Comparison of ENCODE assay signal across 9 cellular contexts in genomic region chr16:1913327-1914083, GRCh38. TPM values are rescaled to one million over a fixed set of nuclear protein-coding genes. Genes with fewer than 3 reads are reported as not detected.
DNase-seq lines count a peak whose midpoint lies in the region; ATAC-seq and TF ChIP-seq lines count a peak whose summit lies in the region.
"Had no signal": no experiment of that assay in that cellular context is flagged by ENCODE, and none has a peak within 500 bp of the region (broad histone marks: within the 10 kb centered on the region; RNA-seq: fewer than 3 reads in every experiment).

No MANE protein-coding gene starts in this region.

- no peak overlapping the region for H4K91ac ChIP-seq in neuronal stem cell (ENCODE audit: low read depth, low read length, poor library complexity)

- peak overlapping the region; percentile 37 for H3K4me2 ChIP-seq in mammary epithelial cell (ENCODE audit: insufficient read depth, low read depth, low read length)
- no peak overlapping the region for H3K4me2 ChIP-seq in neuronal stem cell (ENCODE audit: insufficient read depth, low read length, poor library complexity, severe bottlenecking)

- H2AK5ac ChIP-seq in neuronal stem cell (ENCODE audit: low read depth, low read length), result peak overlapping the region; percentile 92

- H3K4me3 ChIP-seq in mammary epithelial cell (replicated peaks in 1 of 3; ENCODE audit: insufficient read depth in 1 of 3, low read depth in 2 of 3, low read length in 3 of 3) (no peak overlapping the region), neuronal stem cell (ENCODE audit: low read length in 2 of 2) (no peak overlapping the region)

- peaks cover 3% of the 10 kb centered on the region for H4K20me1 ChIP-seq in mammary epithelial cell (ENCODE audit: insufficient read depth, low read length)

- H3K36me3 ChIP-seq in mammary epithelial cell (ENCODE audit: insufficient read depth, low read length), result no peaks in the 10 kb centered on the region
- no peaks in the 10 kb centered on the region for H3K36me3 ChIP-seq in neuronal stem cell (replicated peaks in 1 of 2; ENCODE audit: control insufficient read depth in 2 of 2, insufficient read depth in 2 of 2, low read length in 2 of 2)

- peaks cover 13% of the 10 kb centered on the region for H3K4me1 ChIP-seq in mammary epithelial cell (ENCODE audit: insufficient read depth, low read length)
- peaks cover 3 to 32% of the 10 kb centered on the region in 2 donors for H3K4me1 ChIP-seq in neuronal stem cell (ENCODE audit: control insufficient read depth in 2 of 2, insufficient read depth in 1 of 2, low read depth in 1 of 2, low read length in 2 of 2)

- H3K9ac ChIP-seq in mammary epithelial cell (ENCODE audit: insufficient read depth, low read length) (no peak overlapping the region), neuronal stem cell (ENCODE audit: low read depth, low read length, poor library complexity) (peak overlapping the region; percentile 50)

- intact Hi-C loops in mammary epithelial cell (cut with micrococcal nuclease), result no loop called here

- H3K27me3 ChIP-seq in mammary epithelial cell (ENCODE audit: insufficient read depth, low read length) (peaks cover 14% of the 10 kb centered on the region), neuronal stem cell (ENCODE audit: control insufficient read depth in 3 of 3, insufficient read depth in 3 of 3, low read depth in 1 of 3, low read length in 3 of 3) (peaks cover 9 to 73% (median 18%) of the 10 kb centered on the region in 3 experiments)

- 64% methylated on average over 15 of the region's 21 CpGs for WGBS in mammary epithelial cell (ENCODE audit: low coverage, missing lambda C conversion rate)
- no CpG with 5 or more reads among the region's 21 CpGs for WGBS in neuronal stem cell (ENCODE audit: extremely low coverage in 2 of 2, insufficient read length in 2 of 2, insufficient replicate concordance in 1 of 2), 2 donors

- no TSS peak for BruUV-seq in mammary epithelial cell (replicated peaks; lab: Mats Ljungman, UMichigan)

- CTCF ChIA-PET in mammary epithelial cell (lab: Charles Lee; ENCODE audit: low non-redundant PET), result no interaction called here

- H3K4ac ChIP-seq in neuronal stem cell (ENCODE audit: low read length), result peak overlapping the region; percentile 84

- peak; percentile 72 for DNase-seq in DMS79 treated with DMSO at 0.1 percent for 48 hours (lab: John Stamatoyannopoulos, UW)
- DNase-seq in NCI-H146 (lab: John Stamatoyannopoulos, UW), result peak; percentile 95
- peak; percentile 43 for DNase-seq in mammary epithelial cell
- DNase-seq in neuronal stem cell (ENCODE audit: low spot score), result no peak
- DNase-seq in D341Med (ENCODE audit: low spot score), result no peak
- no peak for DNase-seq in cerebellar cortex (ENCODE audit: low spot score)
- DNase-seq: T-helper 17 cell had no signal

- H2BK15ac ChIP-seq in neuronal stem cell (ENCODE audit: low read length), result peak overlapping the region; percentile 92

- H3K23ac ChIP-seq in neuronal stem cell (ENCODE audit: low read depth, low read length, poor library complexity), result no peak overlapping the region

- no peak for TF ChIP-seq CTCF in mammary epithelial cell (conservative IDR thresholded peaks at IDR 0.05 in 1 of 2, IDR thresholded peaks at IDR 0.05 in 1 of 2; ENCODE audit: extremely low read depth in 1 of 2, insufficient read depth in 1 of 2, low read depth in 1 of 2, low read length in 2 of 2)

- H2AFZ ChIP-seq in mammary epithelial cell (ENCODE audit: low read depth, low read length), result no peak overlapping the region
- H2AFZ ChIP-seq in neuronal stem cell (ENCODE audit: low read length), result no peak overlapping the region

- peak overlapping the region; percentile 48 for H4K8ac ChIP-seq in neuronal stem cell (ENCODE audit: low read depth, low read length)

- in situ Hi-C loops in mammary epithelial cell (cut with MboI; ENCODE audit: low sequenced_read_pairs in 2 of 2), result no loop called here

- H3K18ac ChIP-seq in neuronal stem cell (ENCODE audit: low read length), result peak overlapping the region; percentile 95

- peak overlapping the region; percentile 90 for H2BK12ac ChIP-seq in neuronal stem cell (ENCODE audit: low read length)

- no peak overlapping the region for H3K27ac ChIP-seq in mammary epithelial cell (ENCODE audit: insufficient read depth, low read depth, low read length)
- H3K27ac ChIP-seq in neuronal stem cell (replicated peaks; ENCODE audit: low read length), result no peak overlapping the region

- H3K79me2 ChIP-seq in mammary epithelial cell (ENCODE audit: insufficient read depth, low read length), result no peaks in the 10 kb centered on the region

- dilution Hi-C loops in mammary epithelial cell (cut with HindIII; ENCODE audit: low sequenced_read_pairs), result no loop called here

- peaks cover 5% of the 10 kb centered on the region for H3K79me1 ChIP-seq in neuronal stem cell (ENCODE audit: low read depth, low read length)

- H3K9me3 ChIP-seq in mammary epithelial cell (replicated peaks; ENCODE audit: insufficient read depth, low read length), result no peaks in the 10 kb centered on the region
- no peaks in the 10 kb centered on the region for H3K9me3 ChIP-seq in neuronal stem cell (replicated peaks in 1 of 2; ENCODE audit: control insufficient read depth in 2 of 2, insufficient read depth in 1 of 2, low read depth in 1 of 2, low read length in 2 of 2)

- no peak for ATAC-seq in GM18868 (IDR thresholded peaks at IDR 0.05; ENCODE audit: unreplicated experiment)
- ATAC-seq: T-helper 17 cell had no signal

- peak overlapping the region; percentile 71 for H3K14ac ChIP-seq in neuronal stem cell (ENCODE audit: low read length)

- peak overlapping the region; percentile 76 for H2BK120ac ChIP-seq in neuronal stem cell (ENCODE audit: low read depth, low read length)

- H2BK5ac ChIP-seq in neuronal stem cell (ENCODE audit: low read length), result no peak overlapping the region

RNA-seq across cellular contexts. Expression of gene HS3ST6, which starts 4.7 kb away (rescaled TPM):
- not detected for total RNA-seq in mammary epithelial cell
- polyA plus RNA-seq in mammary epithelial cell, result not detected
- polyA minus RNA-seq in mammary epithelial cell, result not detected
- 1.1 TPM for polyA plus RNA-seq in neuronal stem cell (2013, experiment 1 of 2)
- 1.1 TPM for polyA plus RNA-seq in neuronal stem cell (2013, experiment 2 of 2)
- total RNA-seq: T-helper 17 cell had no signal
- polyA plus RNA-seq: neural cell had no signal

RNA-seq across cellular contexts. Expression of gene MSRB1, which starts 29.5 kb away (rescaled TPM):
- 10 to 100 TPM; 19.2 to 22.0 TPM for total RNA-seq in mammary epithelial cell
- polyA plus RNA-seq in mammary epithelial cell, result 30.6 TPM
- 6.2 TPM for polyA minus RNA-seq in mammary epithelial cell
- polyA plus RNA-seq in neuronal stem cell (2013, experiment 1 of 2), result 18.8 TPM
- 17.3 TPM for polyA plus RNA-seq in neuronal stem cell (2013, experiment 2 of 2)

RNA-seq across cellular contexts. Expression of gene RPL3L, which starts 41.0 kb away (rescaled TPM):
- total RNA-seq in mammary epithelial cell, result under 1 TPM; 0.33 to 0.80 TPM
- 0.09 TPM for polyA plus RNA-seq in mammary epithelial cell
- not detected for polyA minus RNA-seq in mammary epithelial cell
- 0.06 TPM for polyA plus RNA-seq in neuronal stem cell (2013, experiment 1 of 2)
- 0.04 TPM for polyA plus RNA-seq in neuronal stem cell (2013, experiment 2 of 2)
- total RNA-seq: T-helper 17 cell had no signal
- polyA plus RNA-seq: neural cell had no signal

RNA-seq across cellular contexts. Expression of gene MEIOB, which starts 41.5 kb away (rescaled TPM):
- under 1 TPM in 1 of 2 donors, not detected in 1; 0.17 TPM for total RNA-seq in mammary epithelial cell
- polyA plus RNA-seq in mammary epithelial cell, result not detected
- polyA minus RNA-seq in mammary epithelial cell, result not detected
- 1.5 TPM for polyA plus RNA-seq in neuronal stem cell (2013, experiment 1 of 2)
- 1.8 TPM for polyA plus RNA-seq in neuronal stem cell (2013, experiment 2 of 2)
- total RNA-seq: T-helper 17 cell had no signal
- polyA plus RNA-seq: neural cell had no signal

RNA-seq across cellular contexts. Expression of gene NDUFB10, which starts 45.8 kb away (rescaled TPM):
- 100 to 1,000 TPM in 1 of 2 donors, 10 to 100 TPM in 1; 62.5 to 146 TPM for total RNA-seq in mammary epithelial cell
- 192 TPM for polyA plus RNA-seq in mammary epithelial cell
- 149 TPM for polyA minus RNA-seq in mammary epithelial cell
- polyA plus RNA-seq in neuronal stem cell (2013, experiment 1 of 2), result 135 TPM
- polyA plus RNA-seq in neuronal stem cell (2013, experiment 2 of 2), result 129 TPM

Comparison
In these comparisons a context has a peak if more than half of its experiments do, and no peak if none do; other contexts are left out.
1. DNase-seq: peak in DMS79 treated with DMSO at 0.1 percent for 48 hours (single experiment), NCI-H146 (single experiment) and mammary epithelial cell (single experiment); none in neuronal stem cell (single experiment), D341Med (single experiment) and cerebellar cortex (single experiment).